Comparison of ENCODE assay signal across 20 cellular contexts in genomic region chr12:131340616-131341210, GRCh38.
"Had no signal": no experiment of that assay in that cellular context is flagged by ENCODE, and none has a peak within 500 bp of the region (broad histone marks: within the 10 kb centered on the region; RNA-seq: fewer than 3 reads in every experiment).

No MANE protein-coding gene starts in this region.

- H3K27ac ChIP-seq: dorsolateral prefrontal cortex, gastrocnemius medialis, left ventricle myocardium inferior, neutrophil, thyroid gland had no signal

- H3K4me3 ChIP-seq: dorsolateral prefrontal cortex, gastrocnemius medialis, left ventricle myocardium inferior, lung, thyroid gland had no signal

- H3K9me3 Mint-ChIP-seq: nephron, type B pancreatic cell had no signal

- H3K9me3 ChIP-seq: gastrocnemius medialis, neutrophil, thyroid gland had no signal

- H3K27me3 ChIP-seq: gastrocnemius medialis, neutrophil, thyroid gland had no signal

- H3K27ac Mint-ChIP-seq: naive B cell, nephron, type B pancreatic cell had no signal

- H3K4me3 Mint-ChIP-seq: naive B cell, nephron, type B pancreatic cell had no signal

- DNase-seq: cortex of kidney; dorsolateral prefrontal cortex; effector CD8-positive, alpha-beta T cell; gastrocnemius medialis; glutamatergic neuron; kidney; left cardiac atrium; left ventricle myocardium inferior; mesenchymal stem cell; naive B cell; right cardiac atrium; small intestine; stimulated activated CD4-positive, alpha-beta T cell treated with anti-CD3 and anti-CD28 coated beads, Interleukin-12 subunit alpha, Interleukin-12 subunit beta, amount 100 ng/mL, for 4 hours; stimulated activated CD4-positive, alpha-beta T cell treated with anti-CD3 and anti-CD28 coated beads, Interleukin-2, amount 100 ng/mL, for 48 hours; stimulated activated naive CD4-positive, alpha-beta T cell treated with Interleukin-2 at 50 U/mL for 16 hours; thyroid gland had no signal

- H3K4me1 Mint-ChIP-seq: naive B cell, nephron had no signal

- H3K36me3 Mint-ChIP-seq: naive B cell, type B pancreatic cell had no signal

- H3K36me3 ChIP-seq: gastrocnemius medialis, left ventricle myocardium inferior, neutrophil, thyroid gland had no signal

- H3K4me1 ChIP-seq: gastrocnemius medialis, left ventricle myocardium inferior, thyroid gland had no signal
